In the genomic region with DNA sequence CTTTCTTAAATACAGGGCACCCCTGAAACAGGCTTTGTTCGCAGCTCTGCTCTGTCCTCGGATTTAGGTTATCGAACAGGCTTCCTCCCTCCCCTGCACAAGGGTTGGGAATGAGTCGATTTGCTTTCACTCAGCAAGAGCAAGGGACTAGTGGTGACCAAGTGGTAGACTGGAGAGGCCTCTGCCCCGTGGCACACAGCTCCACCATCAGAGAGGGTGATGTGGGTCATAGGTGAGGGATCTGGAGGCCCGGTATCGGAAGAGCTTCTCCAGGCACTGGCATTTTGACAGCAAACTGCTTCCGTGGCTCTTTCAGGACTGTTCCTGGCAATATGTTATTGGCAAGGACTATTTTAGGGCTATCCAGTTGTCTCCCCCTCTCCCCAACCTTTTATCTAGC, we compare ENCODE assay signal across 15 cellular contexts. TPM values are rescaled to one million over a fixed set of nuclear protein-coding genes. Genes with fewer than 3 reads are reported as not detected.
DNase-seq lines count a peak whose midpoint lies in the region; TF ChIP-seq lines count a peak whose summit lies in the region.
"Had no signal": no experiment of that assay in that cellular context is flagged by ENCODE, and none has a peak within 500 bp of the region (broad histone marks: within the 10 kb centered on the region; RNA-seq: fewer than 3 reads in every experiment).

No MANE protein-coding gene starts in this region.

- WGBS in endodermal cell (ENCODE audit: insufficient coverage in 1 of 2, insufficient read length in 1 of 2), 2 experiments, result 77 to 87% methylated on average over 4 to 8 of the region's 8 CpGs

- H3K27ac Mint-ChIP-seq in endodermal cell (peak overlapping the region; percentile 97), mesothelial cell of epicardium (peak overlapping the region; percentile 100), type B pancreatic cell (peak overlapping the region; percentile 100), HFFc6 (no peak overlapping the region)

- H3K4me1 Mint-ChIP-seq in endodermal cell (peaks cover 44% of the 10 kb centered on the region), mesothelial cell of epicardium (peaks cover 68% of the 10 kb centered on the region), type B pancreatic cell (ENCODE audit: unreplicated experiment) (peaks cover 37% of the 10 kb centered on the region), HFFc6 (ENCODE audit: low read depth) (peaks cover 31% of the 10 kb centered on the region)
- H3K4me1 Mint-ChIP-seq: CD14-positive monocyte had no signal

- no peaks in the 10 kb centered on the region for H3K9me3 Mint-ChIP-seq in endodermal cell
- H3K9me3 Mint-ChIP-seq in mesothelial cell of epicardium, result no peaks in the 10 kb centered on the region
- H3K9me3 Mint-ChIP-seq in type B pancreatic cell, result no peaks in the 10 kb centered on the region
- no peaks in the 10 kb centered on the region for H3K9me3 Mint-ChIP-seq in HFFc6

- peak overlapping the region; percentile 46 for H3K4me3 Mint-ChIP-seq in endodermal cell
- H3K4me3 Mint-ChIP-seq in mesothelial cell of epicardium, result peak overlapping the region; percentile 26
- H3K4me3 Mint-ChIP-seq in type B pancreatic cell, result peak overlapping the region; percentile 88
- no peak overlapping the region for H3K4me3 Mint-ChIP-seq in HFFc6
- H3K4me3 Mint-ChIP-seq: CD14-positive monocyte had no signal

- TF ChIP-seq CTCF in endodermal cell (conservative IDR thresholded peaks at IDR 0.05) (no peak), mesothelial cell of epicardium (IDR thresholded peaks at IDR 0.05; ENCODE audit: unreplicated experiment) (no peak), type B pancreatic cell (conservative IDR thresholded peaks at IDR 0.05) (no peak), HFFc6 (IDR thresholded peaks at IDR 0.05) (no peak)

- no peaks in the 10 kb centered on the region for H3K27me3 ChIP-seq in NT2/D1 (ENCODE audit: insufficient read depth, insufficient read length)
- no peaks in the 10 kb centered on the region for H3K27me3 ChIP-seq in endodermal cell (ENCODE audit: control insufficient read depth, insufficient read depth, low read length, poor library complexity, severe bottlenecking)

- H3K9me3 ChIP-seq in NT2/D1 (ENCODE audit: insufficient read depth, low read length) (no peaks in the 10 kb centered on the region), endodermal cell (ENCODE audit: control insufficient read depth, low read length) (no peaks in the 10 kb centered on the region)

- in situ Hi-C loops in G401 (cut with HindIII; ENCODE audit: low sequenced_read_pairs), result loop anchor here (25.0 kb wide), 1 partner anchor 130 kb away; the partner anchor contains the start of gene ARL8A

- peaks cover 48% of the 10 kb centered on the region for H3K36me3 ChIP-seq in NT2/D1 (ENCODE audit: insufficient read depth, insufficient read length, low read length)
- peaks cover 39% of the 10 kb centered on the region for H3K36me3 ChIP-seq in endodermal cell (ENCODE audit: control insufficient read depth, insufficient read depth, low read length)

- H3K4me1 ChIP-seq in NT2/D1 (ENCODE audit: insufficient read depth, insufficient read length) (peaks cover 34% of the 10 kb centered on the region), endodermal cell (ENCODE audit: control insufficient read depth, insufficient read depth, low read length) (peaks cover 17% of the 10 kb centered on the region)

- H3K36me3 Mint-ChIP-seq in endodermal cell (ENCODE audit: low read depth), result peaks cover 35% of the 10 kb centered on the region
- H3K36me3 Mint-ChIP-seq in mesothelial cell of epicardium, result peaks cover 33% of the 10 kb centered on the region
- H3K36me3 Mint-ChIP-seq in type B pancreatic cell, result peaks cover 43% of the 10 kb centered on the region
- H3K36me3 Mint-ChIP-seq in HFFc6 (ENCODE audit: low read depth), result peaks cover 36% of the 10 kb centered on the region

- H3K4me3 ChIP-seq in NT2/D1 (ENCODE audit: insufficient read length, low read depth) (no peak overlapping the region), endodermal cell (ENCODE audit: low read length) (peak overlapping the region; percentile 53)

- peak overlapping the region; percentile 44 for H3K27ac ChIP-seq in endodermal cell (ENCODE audit: low read depth, low read length)

- H3K9ac ChIP-seq in NT2/D1 (ENCODE audit: insufficient read length, low read depth) (peak overlapping the region; percentile 53), endodermal cell (ENCODE audit: extremely low read depth, low read length, poor library complexity, severe bottlenecking) (no peak overlapping the region)

- DNase-seq in NT2/D1 (ENCODE audit: low read depth, low spot score) (no peak), endodermal cell (no peak), mesothelial cell of epicardium (ENCODE audit: low spot score in 2 of 2, unreplicated experiment in 2 of 2) (no peak), type B pancreatic cell (ENCODE audit: extremely low spot score, unreplicated experiment) (no peak), putamen (ENCODE audit: low spot score) (no peak), G401 (ENCODE audit: low spot score) (no peak), HFFc6 (no peak)
- DNase-seq: activated CD8-positive, alpha-beta memory T cell treated with anti-CD3 and anti-CD28 coated beads for 24 hours; amniotic stem cell; DMS79; NCI-H2029; NCI-H524 treated with DMSO at 0.1 percent for 48 hours; stimulated activated CD4-positive, alpha-beta T cell treated with anti-CD3 and anti-CD28 coated beads, Interleukin-15, amount 100 ng/mL, for 24 hours had no signal

- H3K27me3 Mint-ChIP-seq in endodermal cell (ENCODE audit: insufficient read depth) (no peaks in the 10 kb centered on the region), mesothelial cell of epicardium (ENCODE audit: low read depth) (no peaks in the 10 kb centered on the region), type B pancreatic cell (peaks cover 3% of the 10 kb centered on the region), HFFc6 (ENCODE audit: insufficient read depth) (peaks cover 14% of the 10 kb centered on the region)

RNA-seq across cellular contexts. Expression of gene ELF3, which starts 3.1 kb away (rescaled TPM):
- total RNA-seq in endodermal cell (10 to 100 TPM; 11.8 to 13.2 TPM), mesothelial cell of epicardium (111 to 112 TPM (median 112 TPM) in 3 replicates), type B pancreatic cell (ENCODE audit: low replicate concordance) (237 and 498 TPM in 2 replicates)
- 2.4 TPM for polyA plus RNA-seq in endodermal cell (2013, experiment 1 of 2)
- 2.5 TPM for polyA plus RNA-seq in endodermal cell (2013, experiment 2 of 2)
- 3.4 and 3.8 TPM in 2 replicates for total RNA-seq in G401 (2014; rRNA removed; shearing (Covaris generic))
- total RNA-seq in HFFc6 (2021; fragmentation: NEBNext Ultra II Directional; extraction: Animal tissue kit (Norgen Biotek cat#: 25700)), result under 1 TPM in 2 of 6 experiments, not detected in 4; 0.09 TPM
- total RNA-seq: myocyte had no signal
- polyA plus RNA-seq: CD14-positive monocyte had no signal

RNA-seq across cellular contexts. Expression of gene RNPEP, which starts 24.8 kb away (rescaled TPM):
- total RNA-seq in endodermal cell (10 to 100 TPM; 46.6 to 73.5 TPM), mesothelial cell of epicardium (76.6 to 84.3 TPM (median 79.3 TPM) in 3 replicates), type B pancreatic cell (ENCODE audit: low replicate concordance) (57.3 and 63.9 TPM in 2 replicates)
- 46.5 TPM for polyA plus RNA-seq in endodermal cell (2013, experiment 1 of 2)
- 49.5 TPM for polyA plus RNA-seq in endodermal cell (2013, experiment 2 of 2)
- 60.2 and 79.5 TPM in 2 replicates for total RNA-seq in G401 (2014; rRNA removed; shearing (Covaris generic))
- 10 to 100 TPM; 66.6 to 82.5 (median 76.4) TPM for total RNA-seq in HFFc6 (2021; fragmentation: NEBNext Ultra II Directional; extraction: Animal tissue kit (Norgen Biotek cat#: 25700))

RNA-seq across cellular contexts. Expression of gene TIMM17A, which starts 52.0 kb away (rescaled TPM):
- 10 to 100 TPM; 41.7 to 47.4 TPM for total RNA-seq in endodermal cell
- polyA plus RNA-seq in endodermal cell (2013, experiment 1 of 2), result 47.7 TPM
- 46.4 TPM for polyA plus RNA-seq in endodermal cell (2013, experiment 2 of 2)
- total RNA-seq in mesothelial cell of epicardium, result 42.6 to 46.5 TPM (median 46.3 TPM) in 3 replicates
- 50.2 and 53.0 TPM in 2 replicates for total RNA-seq in type B pancreatic cell (ENCODE audit: low replicate concordance)
- 71.1 and 85.0 TPM in 2 replicates for total RNA-seq in G401 (2014; rRNA removed; shearing (Covaris generic))
- total RNA-seq in HFFc6 (2021; fragmentation: NEBNext Ultra II Directional; extraction: Animal tissue kit (Norgen Biotek cat#: 25700)), result 100 to 1,000 TPM; 114 to 128 (median 122) TPM
